In the genomic region with DNA sequence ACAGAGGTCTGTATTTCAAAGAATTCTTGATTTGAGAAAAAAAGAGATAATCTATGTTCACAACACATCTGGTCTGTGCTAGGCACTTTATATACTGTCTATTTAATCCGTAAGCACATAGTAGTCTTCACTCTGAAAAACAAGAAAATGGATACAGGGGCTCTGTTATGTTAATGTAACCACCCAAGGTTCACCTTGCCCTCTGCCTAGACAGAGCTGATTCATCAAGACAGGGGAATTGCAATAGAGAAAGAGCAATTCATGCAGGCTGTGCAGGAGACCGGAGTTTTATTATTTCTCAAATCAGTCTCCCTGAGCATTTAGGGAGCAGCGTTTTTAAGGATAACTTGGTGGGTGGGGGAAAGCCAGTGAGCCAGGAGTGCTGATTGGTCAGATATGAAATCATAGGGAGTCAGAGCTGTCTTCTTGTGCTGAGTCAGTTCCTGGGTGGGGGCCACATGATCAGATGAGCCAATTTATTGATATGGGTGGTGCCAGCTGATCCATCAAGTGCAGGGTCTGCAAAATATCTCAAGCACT, we compare ENCODE assay signal across 9 cellular contexts.
A peak's percentile ranks its signal among the peaks of the same experiment; 100 is the strongest.
DNase-seq lines count a peak whose midpoint lies in the region; ATAC-seq and TF ChIP-seq lines count a peak whose summit lies in the region.
"Had no signal": no experiment of that assay in that cellular context is flagged by ENCODE, and none has a peak within 500 bp of the region (broad histone marks: within the 10 kb centered on the region; RNA-seq: fewer than 3 reads in every experiment).

No MANE protein-coding gene starts in this region.

- no peaks in the 10 kb centered on the region for H3F3A ChIP-seq in MM.1S (ENCODE audit: insufficient read depth, low read length)

- H3K4me3 ChIP-seq in aorta (ENCODE audit: low read length in 2 of 2) (no peak overlapping the region), MM.1S (ENCODE audit: low read length) (no peak overlapping the region)
- H3K4me3 ChIP-seq: body of pancreas had no signal

- WGBS in aorta, 2 donors = 81 to 85% methylated on average over 3 of the region's 3 CpGs

- H3K9me3 Mint-ChIP-seq in activated T-cell treated with anti-CD3 and anti-CD28 coated beads, Interleukin-2, amount 50 U/mL, for 72 hours = peaks cover 0 to 3% of the 10 kb centered on the region in 2 donors
- no peaks in the 10 kb centered on the region for H3K9me3 Mint-ChIP-seq in natural killer cell treated with Interleukin-12 subunit alpha and Interleukin-12 subunit beta and Interleukin-15 and Interleukin-18, amount 100 ng/mL, for 72 hours

- no peak for TF ChIP-seq CTCF in MM.1S (IDR thresholded peaks at IDR 0.05; ENCODE audit: low read length)

- no peaks in the 10 kb centered on the region for H3K79me2 ChIP-seq in MM.1S (ENCODE audit: low read length)

- no peak for DNase-seq in activated CD4-positive, CD25-positive, alpha-beta regulatory T cell treated with anti-CD3 and anti-CD28 coated beads, Interleukin-2, amount 50 U/mL, for 72 hours
- DNase-seq in activated T-cell treated with anti-CD3 and anti-CD28 coated beads, Interleukin-2, amount 50 U/mL, for 72 hours = peak; percentile 27 to 29
- DNase-seq in natural killer cell treated with Interleukin-12 subunit alpha and Interleukin-12 subunit beta and Interleukin-15 and Interleukin-18, amount 100 ng/mL, for 72 hours (ENCODE audit: low spot score) = no peak
- DNase-seq in head of caudate nucleus (no peak), aorta (no peak), MM.1S (no peak)

- no peaks in the 10 kb centered on the region for H3K9me3 ChIP-seq in aorta (ENCODE audit: control insufficient read depth, low read length)
- no peaks in the 10 kb centered on the region for H3K9me3 ChIP-seq in MM.1S (replicated peaks; ENCODE audit: insufficient read depth, low read length)
- H3K9me3 ChIP-seq: body of pancreas had no signal

- H3K27me3 Mint-ChIP-seq in activated T-cell treated with anti-CD3 and anti-CD28 coated beads, Interleukin-2, amount 50 U/mL, for 72 hours (ENCODE audit: low read depth) = no peaks in the 10 kb centered on the region
- H3K27me3 Mint-ChIP-seq in natural killer cell treated with Interleukin-12 subunit alpha and Interleukin-12 subunit beta and Interleukin-15 and Interleukin-18, amount 100 ng/mL, for 72 hours = peaks cover 0 to 2% of the 10 kb centered on the region in 2 donors

- no peaks in the 10 kb centered on the region for H4K20me1 ChIP-seq in MM.1S (ENCODE audit: insufficient read depth, low read length)

- H3K9me2 ChIP-seq in MM.1S (replicated peaks; ENCODE audit: insufficient read depth, low read length) = no peaks in the 10 kb centered on the region

- H3K4me1 ChIP-seq in aorta (ENCODE audit: control insufficient read depth in 1 of 2, insufficient read depth in 2 of 2, low read length in 2 of 2) = no peaks in the 10 kb centered on the region
- no peaks in the 10 kb centered on the region for H3K4me1 ChIP-seq in MM.1S (ENCODE audit: low read length)
- H3K4me1 ChIP-seq: body of pancreas had no signal

- H3K36me3 ChIP-seq in aorta (ENCODE audit: control insufficient read depth in 1 of 2, insufficient read depth in 2 of 2, low read length in 1 of 2) (no peaks in the 10 kb centered on the region), MM.1S (replicated peaks; ENCODE audit: insufficient read depth, low read length) (no peaks in the 10 kb centered on the region)

- H3K9ac ChIP-seq in MM.1S (ENCODE audit: low read length) = no peak overlapping the region

- ATAC-seq in activated CD4-positive, CD25-positive, alpha-beta regulatory T cell treated with anti-CD3 and anti-CD28 coated beads, Interleukin-2, amount 50 U/mL, for 24 hours = peak; percentile 39 to 44
- ATAC-seq in HG02870 (IDR thresholded peaks at IDR 0.05; ENCODE audit: unreplicated experiment) = peak; percentile 9
- peak; percentile 34 to 54 for ATAC-seq in activated T-cell treated with anti-CD3 and anti-CD28 coated beads, Interleukin-2, amount 50 U/mL, for 72 hours (replicated peaks in 1 of 2)
- peak; percentile 2 to 20 for ATAC-seq in natural killer cell treated with Interleukin-12 subunit alpha and Interleukin-12 subunit beta and Interleukin-15 and Interleukin-18, amount 100 ng/mL, for 72 hours
- no peak for ATAC-seq in aorta (ENCODE audit: low FRiP score)
- ATAC-seq: body of pancreas had no signal

- peak overlapping the region; percentile 95 for H3K27ac Mint-ChIP-seq in activated T-cell treated with anti-CD3 and anti-CD28 coated beads, Interleukin-2, amount 50 U/mL, for 72 hours
- peak overlapping the region; percentile 86 to 97 for H3K27ac Mint-ChIP-seq in natural killer cell treated with Interleukin-12 subunit alpha and Interleukin-12 subunit beta and Interleukin-15 and Interleukin-18, amount 100 ng/mL, for 72 hours

- no peaks in the 10 kb centered on the region for H3K27me3 ChIP-seq in aorta (ENCODE audit: control insufficient read depth in 1 of 2, insufficient read depth in 2 of 2, low read length in 1 of 2)
- H3K27me3 ChIP-seq in MM.1S (replicated peaks; ENCODE audit: insufficient read depth, low read length) = no peaks in the 10 kb centered on the region
- H3K27me3 ChIP-seq: body of pancreas had no signal

- H3K36me3 Mint-ChIP-seq in activated T-cell treated with anti-CD3 and anti-CD28 coated beads, Interleukin-2, amount 50 U/mL, for 72 hours (ENCODE audit: insufficient read depth in 2 of 2) = peaks cover 0 to 6% of the 10 kb centered on the region in 2 donors
- peaks cover 7% of the 10 kb centered on the region for H3K36me3 Mint-ChIP-seq in natural killer cell treated with Interleukin-12 subunit alpha and Interleukin-12 subunit beta and Interleukin-15 and Interleukin-18, amount 100 ng/mL, for 72 hours

- H3K27ac ChIP-seq in aorta (ENCODE audit: low read depth in 1 of 2, low read length in 2 of 2) (no peak overlapping the region), MM.1S (ENCODE audit: low read length) (no peak overlapping the region)
- H3K27ac ChIP-seq: body of pancreas had no signal

- intact Hi-C loops in head of caudate nucleus (cut with DNase I) = no loop called here
- intact Hi-C loops in aorta (cut with DNase I) = loop anchor here (5.0 to 10.0 kb wide), 2 partner anchors 65 to 1102 kb away; no protein-coding TSS in a partner anchor

- no peak overlapping the region for H2AFZ ChIP-seq in MM.1S (ENCODE audit: low read length)

- no peak overlapping the region for H3K4me2 ChIP-seq in MM.1S (ENCODE audit: low read depth, low read length)

- H3K4me3 Mint-ChIP-seq in activated T-cell treated with anti-CD3 and anti-CD28 coated beads, Interleukin-2, amount 50 U/mL, for 72 hours = peak overlapping the region; percentile 58 to 74
- H3K4me3 Mint-ChIP-seq in natural killer cell treated with Interleukin-12 subunit alpha and Interleukin-12 subunit beta and Interleukin-15 and Interleukin-18, amount 100 ng/mL, for 72 hours = peak overlapping the region; percentile 85

- peaks cover 60% of the 10 kb centered on the region for H3K4me1 Mint-ChIP-seq in activated T-cell treated with anti-CD3 and anti-CD28 coated beads, Interleukin-2, amount 50 U/mL, for 72 hours (ENCODE audit: low read depth)
- peaks cover 51 to 58% of the 10 kb centered on the region in 2 donors for H3K4me1 Mint-ChIP-seq in natural killer cell treated with Interleukin-12 subunit alpha and Interleukin-12 subunit beta and Interleukin-15 and Interleukin-18, amount 100 ng/mL, for 72 hours (ENCODE audit: low read depth in 2 of 2)

Comparison
In these comparisons a context has a peak if more than half of its experiments do, and no peak if none do; other contexts are left out.
1. DNase-seq: peak in activated T-cell treated with anti-CD3 and anti-CD28 coated beads, Interleukin-2, amount 50 U/mL, for 72 hours (2 of 2); none in activated CD4-positive, CD25-positive, alpha-beta regulatory T cell treated with anti-CD3 and anti-CD28 coated beads, Interleukin-2, amount 50 U/mL, for 72 hours (single experiment), natural killer cell treated with Interleukin-12 subunit alpha and Interleukin-12 subunit beta and Interleukin-15 and Interleukin-18, amount 100 ng/mL, for 72 hours (single experiment), head of caudate nucleus (0 of 42), aorta (0 of 2) and MM.1S (single experiment).